Comparison of ENCODE assay signal across 25 cellular contexts in genomic region chr18:55486936-55487335, GRCh38.
DNase-seq lines count a peak whose midpoint lies in the region; ATAC-seq, FAIRE-seq and TF ChIP-seq lines count a peak whose summit lies in the region.
"Had no signal": no experiment of that assay in that cellular context is flagged by ENCODE, and none has a peak within 500 bp of the region (broad histone marks: within the 10 kb centered on the region; RNA-seq: fewer than 3 reads in every experiment).

No MANE protein-coding gene starts in this region.

- TF ChIP-seq EP300 in sigmoid colon (IDR thresholded peaks at IDR 0.05), result no peak

- H3K27ac Mint-ChIP-seq in endothelial cell (ENCODE audit: unreplicated experiment), result peak overlapping the region; percentile 9
- H3K27ac Mint-ChIP-seq: CD14-positive monocyte; CD4-positive, alpha-beta T cell; GM23338 had no signal

- no peak overlapping the region for H3K4me3 Mint-ChIP-seq in endothelial cell (ENCODE audit: unreplicated experiment)
- H3K4me3 Mint-ChIP-seq: CD14-positive monocyte; CD4-positive, alpha-beta T cell; GM23338; H9 had no signal

- no peaks in the 10 kb centered on the region for H3K36me3 Mint-ChIP-seq in endothelial cell (ENCODE audit: low read depth, unreplicated experiment)
- H3K36me3 Mint-ChIP-seq: CD14-positive monocyte had no signal

- H3K4me1 ChIP-seq in Karpas-422 (ENCODE audit: low read length) (peaks cover 82% of the 10 kb centered on the region), psoas muscle (peaks cover 66% of the 10 kb centered on the region), sigmoid colon (peaks cover 0 to 36% (median 16%) of the 10 kb centered on the region in 4 donors)
- H3K4me1 ChIP-seq: A549 had no signal

- 37 to 50% (median 41%) methylated on average over 3 of the region's 3 CpGs for WGBS in psoas muscle, 3 donors
- 90 to 92% methylated on average over 3 of the region's 3 CpGs for WGBS in sigmoid colon, 2 donors

- H3K9me2 ChIP-seq in Karpas-422 (replicated peaks; ENCODE audit: insufficient read depth, low read length), result no peaks in the 10 kb centered on the region

- H3K79me2 ChIP-seq in Karpas-422 (ENCODE audit: low read length), result peaks cover 96% of the 10 kb centered on the region

- no peak overlapping the region for H3K4me2 ChIP-seq in Karpas-422 (ENCODE audit: low read depth, low read length, poor library complexity, severe bottlenecking)
- H3K4me2 ChIP-seq: A549 had no signal

- TF ChIP-seq POLR2A in sigmoid colon (IDR thresholded peaks at IDR 0.05), result no peak

- DNase-seq in D721Med (ENCODE audit: insufficient read length, low spot score) (no peak), Karpas-422 (no peak), endothelial cell (ENCODE audit: low spot score) (no peak), psoas muscle (no peak), DMS 273 treated with DMSO at 0.1 percent for 48 hours (lab: John Stamatoyannopoulos, UW) (no peak), sigmoid colon (no peak)
- DNase-seq: 8988T; ACHN; AML-193; BE2C; Calu3; CD4-positive, alpha-beta T cell; COR-L47; DMS79; EL; GDM1; H9 had no signal

- H3K36me3 ChIP-seq in Karpas-422 (ENCODE audit: insufficient read depth, low read length) (no peaks in the 10 kb centered on the region), psoas muscle (ENCODE audit: insufficient read depth in 1 of 2, low read depth in 1 of 2) (no peaks in the 10 kb centered on the region), sigmoid colon (no peaks in the 10 kb centered on the region)
- H3K36me3 ChIP-seq: BE2C had no signal

- ATAC-seq in psoas muscle (peak in 2 of 4 donors; percentile 70 to 73), GM21360 (IDR thresholded peaks at IDR 0.05; ENCODE audit: unreplicated experiment) (no peak)
- ATAC-seq: A549, GM12878, GM23338, HCT116 had no signal

- H3K27ac ChIP-seq in Karpas-422 (ENCODE audit: low read length) (peak overlapping the region; percentile 85; the same call in 1 of the 2 replicates), psoas muscle (peak overlapping the region; percentile 14), sigmoid colon (no peak overlapping the region)
- H3K27ac ChIP-seq: A549; BLaER1 treated with 17β-estradiol and CSF1 and Interleukin-3, amounts not matched to agents 10 nM and 100 nM had no signal

- H3K27me3 ChIP-seq in Karpas-422 (ENCODE audit: low read length) (no peaks in the 10 kb centered on the region), psoas muscle (ENCODE audit: insufficient read depth in 3 of 3, low read length in 2 of 3) (no peaks in the 10 kb centered on the region), sigmoid colon (no peaks in the 10 kb centered on the region)
- H3K27me3 ChIP-seq: BE2C; BLaER1 treated with 17β-estradiol and CSF1 and Interleukin-3, amounts not matched to agents 10 nM and 100 nM had no signal

- no peak overlapping the region for H3K9ac ChIP-seq in Karpas-422 (ENCODE audit: low read length)
- H3K9ac ChIP-seq: BLaER1 treated with 17β-estradiol and CSF1 and Interleukin-3, amounts not matched to agents 10 nM and 100 nM had no signal

- intact Hi-C loops in psoas muscle (cut with DNase I) (no loop called here), sigmoid colon (cut with DNase I) (no loop called here)

- H4K20me1 ChIP-seq in Karpas-422 (ENCODE audit: insufficient read depth, low read depth, low read length), result no peaks in the 10 kb centered on the region

- TF ChIP-seq CTCF in D721Med (IDR thresholded peaks at IDR 0.05; ENCODE audit: insufficient read depth, missing control alignments), result no peak
- TF ChIP-seq CTCF in endothelial cell (IDR thresholded peaks at IDR 0.05; ENCODE audit: unreplicated experiment), result no peak
- TF ChIP-seq CTCF in psoas muscle (IDR thresholded peaks at IDR 0.05), result no peak
- no peak for TF ChIP-seq CTCF in sigmoid colon (IDR thresholded peaks at IDR 0.05)

- H3K4me3 ChIP-seq in Karpas-422 (ENCODE audit: low read length) (no peak overlapping the region), psoas muscle (no peak overlapping the region), sigmoid colon (no peak overlapping the region)
- H3K4me3 ChIP-seq: A549; BLaER1 treated with 17β-estradiol and CSF1 and Interleukin-3, amounts not matched to agents 10 nM and 100 nM; GM12878; GM23338 had no signal

- no peaks in the 10 kb centered on the region for H3K9me3 Mint-ChIP-seq in endothelial cell (ENCODE audit: unreplicated experiment)
- H3K9me3 Mint-ChIP-seq: CD14-positive monocyte; CD4-positive, alpha-beta T cell; GM23338; H9 had no signal

- peak; percentile 96 for FAIRE-seq in D721Med (lab: Jason Lieb, UNC)
- FAIRE-seq: A549, GM12878, GM19239 had no signal

- H3K9me3 ChIP-seq in Karpas-422 (ENCODE audit: low read length) (no peaks in the 10 kb centered on the region), psoas muscle (no peaks in the 10 kb centered on the region), sigmoid colon (no peaks in the 10 kb centered on the region)
- H3K9me3 ChIP-seq: A549; BE2C; BLaER1 treated with 17β-estradiol and CSF1 and Interleukin-3, amounts not matched to agents 10 nM and 100 nM had no signal

- H3K4me1 Mint-ChIP-seq in endothelial cell (ENCODE audit: unreplicated experiment), result peaks cover 55% of the 10 kb centered on the region

- no peak overlapping the region for H2AFZ ChIP-seq in Karpas-422 (ENCODE audit: low read length)
- H2AFZ ChIP-seq: GM23338 had no signal

- no peaks in the 10 kb centered on the region for H3K27me3 Mint-ChIP-seq in endothelial cell (ENCODE audit: unreplicated experiment)
- H3K27me3 Mint-ChIP-seq: CD4-positive, alpha-beta T cell had no signal

Comparison
In these comparisons a context has a peak if more than half of its experiments do, and no peak if none do; other contexts are left out.
1. H3K27ac ChIP-seq: peak in Karpas-422 (single experiment) and psoas muscle (single experiment); none in sigmoid colon (0 of 4).